Comparison of ENCODE assay signal across 15 cellular contexts in the genomic region with DNA sequence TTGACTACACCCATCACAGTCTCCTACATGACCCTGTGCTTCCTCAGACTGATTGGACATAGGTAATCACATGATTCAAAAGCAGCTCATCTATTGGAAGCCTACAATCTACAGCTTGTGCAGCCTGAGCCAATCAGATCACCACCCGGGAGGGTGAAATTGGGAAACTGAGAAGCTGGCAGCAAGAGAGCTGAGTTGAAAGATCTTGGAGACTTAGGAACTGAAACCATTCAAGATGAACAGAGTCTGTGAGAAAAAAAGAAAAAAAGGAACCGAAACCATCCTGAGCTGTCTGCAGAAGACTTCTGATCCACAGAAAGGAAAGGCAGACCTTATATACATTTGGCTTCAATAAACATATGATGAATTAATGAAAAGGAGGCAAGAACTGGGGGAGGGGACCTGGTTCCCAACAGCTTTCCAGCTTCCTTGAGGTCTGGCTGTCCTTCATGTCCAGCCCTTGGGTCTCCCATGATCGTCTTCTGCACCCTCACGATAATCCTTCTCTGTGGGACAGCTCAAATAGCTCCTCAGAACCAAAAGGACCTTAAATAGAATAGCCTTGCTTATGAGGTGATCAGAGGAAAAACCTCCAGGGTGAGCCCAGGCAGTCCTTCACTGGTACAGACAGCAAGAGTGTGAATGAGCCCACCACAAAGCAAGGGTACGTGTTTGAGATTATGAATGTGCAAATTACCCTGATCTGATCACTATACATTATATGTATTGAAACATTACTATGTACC. TPM values are rescaled to one million over a fixed set of nuclear protein-coding genes. Genes with fewer than 3 reads are reported as not detected.
DNase-seq lines count a peak whose midpoint lies in the region; ATAC-seq, FAIRE-seq and TF ChIP-seq lines count a peak whose summit lies in the region.
"Had no signal": no experiment of that assay in that cellular context is flagged by ENCODE, and none has a peak within 500 bp of the region (broad histone marks: within the 10 kb centered on the region; RNA-seq: fewer than 3 reads in every experiment).

No MANE protein-coding gene starts in this region.

- no peak overlapping the region for H3K4me3 ChIP-seq in heart right ventricle
- H3K4me3 ChIP-seq: suprapubic skin had no signal

- no peaks in the 10 kb centered on the region for H3K36me3 Mint-ChIP-seq in IgD-negative memory B cell
- H3K36me3 Mint-ChIP-seq: activated naive CD8-positive, alpha-beta T cell treated with anti-CD3 and anti-CD28 coated beads, Interleukin-2, amount 10 ng/mL, durations not matched to agents 7 days and 5 days; natural killer cell treated with Interleukin-12 subunit alpha and Interleukin-12 subunit beta and Interleukin-15 and Interleukin-18, amount 100 ng/mL, for 72 hours had no signal

- no peaks in the 10 kb centered on the region for H3K27me3 Mint-ChIP-seq in IgD-negative memory B cell
- H3K27me3 Mint-ChIP-seq: natural killer cell treated with Interleukin-12 subunit alpha and Interleukin-12 subunit beta and Interleukin-15 and Interleukin-18, amount 100 ng/mL, for 72 hours had no signal

- H3K27me3 ChIP-seq in heart right ventricle: peaks cover 0 to 6% (median 0%) of the 10 kb centered on the region in 7 donors
- H3K27me3 ChIP-seq: suprapubic skin had no signal

- peaks cover 0 to 7% (median 0%) of the 10 kb centered on the region in 9 donors for H3K4me1 ChIP-seq in heart right ventricle

- peak overlapping the region in 3 of 4 donors; percentile 10 to 89 (median 87) for H3K4me3 Mint-ChIP-seq in IgD-negative memory B cell
- H3K4me3 Mint-ChIP-seq: activated naive CD8-positive, alpha-beta T cell treated with anti-CD3 and anti-CD28 coated beads, Interleukin-2, amount 10 ng/mL, durations not matched to agents 7 days and 5 days; natural killer cell treated with Interleukin-12 subunit alpha and Interleukin-12 subunit beta and Interleukin-15 and Interleukin-18, amount 100 ng/mL, for 72 hours had no signal

- H3K36me3 ChIP-seq in heart right ventricle: no peaks in the 10 kb centered on the region
- H3K36me3 ChIP-seq: suprapubic skin had no signal

- 87 to 90% methylated on average over 5 of the region's 5 CpGs for WGBS in heart right ventricle, 2 donors

- peaks cover 9 to 14% (median 10%) of the 10 kb centered on the region in 3 donors for H3K4me1 Mint-ChIP-seq in IgD-negative memory B cell
- H3K4me1 Mint-ChIP-seq: activated naive CD8-positive, alpha-beta T cell treated with anti-CD3 and anti-CD28 coated beads, Interleukin-2, amount 10 ng/mL, durations not matched to agents 7 days and 5 days had no signal

- POLR2A ChIA-PET in GM10248 (lab: Yijun Ruan, JAX): no interaction called here

- H3K27ac ChIP-seq in heart right ventricle: peak overlapping the region in 1 of 10 donors; percentile 49
- H3K27ac ChIP-seq: suprapubic skin had no signal

- no peak for FAIRE-seq in urothelium cell line (lab: Jason Lieb, UNC)

- TF ChIP-seq CTCF in GM10248 (IDR thresholded peaks at IDR 0.05; ENCODE audit: control extremely low read depth, extremely low read depth, low read depth, missing control alignments): no peak
- no peak for TF ChIP-seq CTCF in heart right ventricle (IDR thresholded peaks at IDR 0.05)

- ATAC-seq in GM21390 (IDR thresholded peaks at IDR 0.05; ENCODE audit: unreplicated experiment): peak; percentile 67
- ATAC-seq in heart right ventricle: peak in 7 of 8 donors; percentile 20 to 59 (median 34)
- ATAC-seq: natural killer cell treated with Interleukin-12 subunit alpha and Interleukin-12 subunit beta and Interleukin-15 and Interleukin-18, amount 100 ng/mL, for 72 hours had no signal

- DNase-seq in GM10248 (ENCODE audit: extremely low spot score) (peak; percentile 74), heart right ventricle (no peak), urothelium cell line (ENCODE audit: low spot score) (no peak), NCI-H345 (lab: John Stamatoyannopoulos, UW) (no peak), ACHN (no peak)
- no peak for DNase-seq in stimulated activated naive CD4-positive, alpha-beta T cell (lab: John Stamatoyannopoulos, UW)
- DNase-seq: activated CD4-positive, alpha-beta T cell treated with anti-CD3 and anti-CD28 coated beads for 1 hour; activated naive CD8-positive, alpha-beta T cell treated with anti-CD3 and anti-CD28 coated beads, Interleukin-2, amount 10 ng/mL, durations not matched to agents 7 days and 5 days; effector CD4-positive, alpha-beta T cell had no signal

- no peaks in the 10 kb centered on the region for H3K9me3 Mint-ChIP-seq in IgD-negative memory B cell
- H3K9me3 Mint-ChIP-seq: activated naive CD8-positive, alpha-beta T cell treated with anti-CD3 and anti-CD28 coated beads, Interleukin-2, amount 10 ng/mL, durations not matched to agents 7 days and 5 days; natural killer cell treated with Interleukin-12 subunit alpha and Interleukin-12 subunit beta and Interleukin-15 and Interleukin-18, amount 100 ng/mL, for 72 hours had no signal

- intact Hi-C loops in heart right ventricle (cut with DNase I): no loop called here

- in situ Hi-C loops in ACHN (cut with HindIII; ENCODE audit: low pct_ligation_motif_present, low pct_unique_long_range_greater_than_20kb, low sequenced_read_pairs): no loop called here

- H3K27ac Mint-ChIP-seq in IgD-negative memory B cell: peak overlapping the region in 2 of 3 donors; percentile 3 to 80
- H3K27ac Mint-ChIP-seq: activated naive CD8-positive, alpha-beta T cell treated with anti-CD3 and anti-CD28 coated beads, Interleukin-2, amount 10 ng/mL, durations not matched to agents 7 days and 5 days; natural killer cell treated with Interleukin-12 subunit alpha and Interleukin-12 subunit beta and Interleukin-15 and Interleukin-18, amount 100 ng/mL, for 72 hours had no signal

- H3K9me3 ChIP-seq in heart right ventricle: no peaks in the 10 kb centered on the region
- H3K9me3 ChIP-seq: suprapubic skin had no signal

- CTCF ChIA-PET in GM10248 (lab: Yijun Ruan, JAX): interaction anchor here (1.0 to 2.9 kb wide), 5 partner anchors 34 to 136 kb away, joined by 3 to 16 read pairs (median 5); no protein-coding TSS in a partner anchor

RNA-seq across cellular contexts. Expression of a gene that starts 32.6 kb away (rescaled TPM):
- not detected for polyA plus RNA-seq in IgD-negative memory B cell
- 10 to 100 TPM in 7 of 10 donors, 1 to 10 TPM in 3; 9.1 to 21.3 (median 11.2) TPM for total RNA-seq in heart right ventricle
- 10 to 100 TPM in 1 of 2 donors, 1 to 10 TPM in 1; 7.3 to 20.0 TPM for polyA plus RNA-seq in heart right ventricle

RNA-seq across cellular contexts. Expression of a gene that starts 47.1 kb away (rescaled TPM):
- polyA plus RNA-seq in IgD-negative memory B cell (not detected), heart right ventricle (not detected)
- not detected for total RNA-seq in heart right ventricle
- total RNA-seq: natural killer cell treated with Interleukin-12 subunit alpha and Interleukin-12 subunit beta and Interleukin-15 and Interleukin-18, amount 100 ng/mL, for 72 hours; RPMI7951; suprapubic skin had no signal
- polyA plus RNA-seq: BJ had no signal
